ENCODE assay signal across 2 cellular contexts in the genomic region with DNA sequence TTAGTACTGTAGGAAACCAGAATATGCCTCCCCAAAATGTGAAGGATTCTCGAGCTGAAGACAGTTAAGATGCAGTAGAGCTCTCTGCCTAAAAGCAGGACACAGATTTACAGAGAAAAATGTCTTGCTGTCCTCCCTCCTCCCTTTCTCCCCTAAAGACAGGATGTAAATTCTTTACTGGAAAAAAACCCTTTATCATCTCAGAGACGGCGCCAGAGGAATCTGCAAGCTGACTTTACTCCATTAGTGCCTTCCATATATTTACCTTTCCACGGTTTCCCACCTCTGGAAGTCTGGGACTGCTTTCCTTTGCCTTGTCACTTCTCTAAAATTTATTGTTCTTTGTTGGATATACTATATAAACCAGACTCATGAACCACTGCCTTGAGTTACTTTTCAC.
A peak's percentile ranks its signal among the peaks of the same experiment; 100 is the strongest.
TF ChIP-seq lines count a peak whose summit lies in the region.

No MANE protein-coding gene starts in this region.

TF ChIP-seq in SK-N-SH, 30 proteins besides CTCF, POLR2A, EP300 and RAD21:
- no peak for TF ChIP-seq MEF2A (IDR thresholded peaks at IDR 0.05; ENCODE audit: borderline replicate concordance, low read depth)
- TF ChIP-seq NFIC (IDR thresholded peaks at IDR 0.05; ENCODE audit: borderline replicate concordance), result no peak
- TF ChIP-seq, protein P1, sequence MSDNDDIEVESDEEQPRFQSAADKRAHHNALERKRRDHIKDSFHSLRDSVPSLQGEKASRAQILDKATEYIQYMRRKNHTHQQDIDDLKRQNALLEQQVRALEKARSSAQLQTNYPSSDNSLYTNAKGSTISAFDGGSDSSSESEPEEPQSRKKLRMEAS (IDR thresholded peaks at IDR 0.05; ENCODE audit: low read depth), result no peak
- TF ChIP-seq, protein P2, sequence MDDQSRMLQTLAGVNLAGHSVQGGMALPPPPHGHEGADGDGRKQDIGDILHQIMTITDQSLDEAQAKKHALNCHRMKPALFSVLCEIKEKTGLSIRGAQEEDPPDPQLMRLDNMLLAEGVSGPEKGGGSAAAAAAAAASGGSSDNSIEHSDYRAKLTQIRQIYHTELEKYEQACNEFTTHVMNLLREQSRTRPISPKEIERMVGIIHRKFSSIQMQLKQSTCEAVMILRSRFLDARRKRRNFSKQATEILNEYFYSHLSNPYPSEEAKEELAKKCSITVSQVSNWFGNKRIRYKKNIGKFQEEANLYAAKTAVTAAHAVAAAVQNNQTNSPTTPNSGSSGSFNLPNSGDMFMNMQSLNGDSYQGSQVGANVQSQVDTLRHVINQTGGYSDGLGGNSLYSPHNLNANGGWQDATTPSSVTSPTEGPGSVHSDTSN (IDR thresholded peaks at IDR 0.05), result peak; percentile 10; the same call in 1 of the 2 replicates
- no peak for TF ChIP-seq EZH2phosphoT487 (IDR thresholded peaks at IDR 0.05; ENCODE audit: borderline replicate concordance, low read depth)
- no peak for TF ChIP-seq TCF12 (IDR thresholded peaks at IDR 0.05)
- TF ChIP-seq, protein P3, sequence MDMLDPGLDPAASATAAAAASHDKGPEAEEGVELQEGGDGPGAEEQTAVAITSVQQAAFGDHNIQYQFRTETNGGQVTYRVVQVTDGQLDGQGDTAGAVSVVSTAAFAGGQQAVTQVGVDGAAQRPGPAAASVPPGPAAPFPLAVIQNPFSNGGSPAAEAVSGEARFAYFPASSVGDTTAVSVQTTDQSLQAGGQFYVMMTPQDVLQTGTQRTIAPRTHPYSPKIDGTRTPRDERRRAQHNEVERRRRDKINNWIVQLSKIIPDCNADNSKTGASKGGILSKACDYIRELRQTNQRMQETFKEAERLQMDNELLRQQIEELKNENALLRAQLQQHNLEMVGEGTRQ (IDR thresholded peaks at IDR 0.05; ENCODE audit: borderline replicate concordance, low read depth, low read length), result no peak
- no peak for TF ChIP-seq RXRA (IDR thresholded peaks at IDR 0.05; ENCODE audit: borderline replicate concordance, low read depth)
- TF ChIP-seq, protein P4, sequence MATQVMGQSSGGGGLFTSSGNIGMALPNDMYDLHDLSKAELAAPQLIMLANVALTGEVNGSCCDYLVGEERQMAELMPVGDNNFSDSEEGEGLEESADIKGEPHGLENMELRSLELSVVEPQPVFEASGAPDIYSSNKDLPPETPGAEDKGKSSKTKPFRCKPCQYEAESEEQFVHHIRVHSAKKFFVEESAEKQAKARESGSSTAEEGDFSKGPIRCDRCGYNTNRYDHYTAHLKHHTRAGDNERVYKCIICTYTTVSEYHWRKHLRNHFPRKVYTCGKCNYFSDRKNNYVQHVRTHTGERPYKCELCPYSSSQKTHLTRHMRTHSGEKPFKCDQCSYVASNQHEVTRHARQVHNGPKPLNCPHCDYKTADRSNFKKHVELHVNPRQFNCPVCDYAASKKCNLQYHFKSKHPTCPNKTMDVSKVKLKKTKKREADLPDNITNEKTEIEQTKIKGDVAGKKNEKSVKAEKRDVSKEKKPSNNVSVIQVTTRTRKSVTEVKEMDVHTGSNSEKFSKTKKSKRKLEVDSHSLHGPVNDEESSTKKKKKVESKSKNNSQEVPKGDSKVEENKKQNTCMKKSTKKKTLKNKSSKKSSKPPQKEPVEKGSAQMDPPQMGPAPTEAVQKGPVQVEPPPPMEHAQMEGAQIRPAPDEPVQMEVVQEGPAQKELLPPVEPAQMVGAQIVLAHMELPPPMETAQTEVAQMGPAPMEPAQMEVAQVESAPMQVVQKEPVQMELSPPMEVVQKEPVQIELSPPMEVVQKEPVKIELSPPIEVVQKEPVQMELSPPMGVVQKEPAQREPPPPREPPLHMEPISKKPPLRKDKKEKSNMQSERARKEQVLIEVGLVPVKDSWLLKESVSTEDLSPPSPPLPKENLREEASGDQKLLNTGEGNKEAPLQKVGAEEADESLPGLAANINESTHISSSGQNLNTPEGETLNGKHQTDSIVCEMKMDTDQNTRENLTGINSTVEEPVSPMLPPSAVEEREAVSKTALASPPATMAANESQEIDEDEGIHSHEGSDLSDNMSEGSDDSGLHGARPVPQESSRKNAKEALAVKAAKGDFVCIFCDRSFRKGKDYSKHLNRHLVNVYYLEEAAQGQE (IDR thresholded peaks at IDR 0.05; ENCODE audit: low read depth, low read length), result no peak

TF ChIP-seq in endothelial cell of umbilical vein, 7 proteins besides CTCF, POLR2A, EP300 and RAD21:
- TF ChIP-seq GATA2 (IDR thresholded peaks at IDR 0.05; ENCODE audit: insufficient read depth, insufficient read length, low read depth, low read length), result no peak
- no peak for TF ChIP-seq EZH2 (IDR thresholded peaks at IDR 0.05; ENCODE audit: borderline replicate concordance, low read depth, low read length, severe bottlenecking)
- TF ChIP-seq, protein P1 (IDR thresholded peaks at IDR 0.05; ENCODE audit: insufficient read depth, insufficient read length), result no peak
